9 cellular contexts compared by ENCODE assay signal in the genomic region with DNA sequence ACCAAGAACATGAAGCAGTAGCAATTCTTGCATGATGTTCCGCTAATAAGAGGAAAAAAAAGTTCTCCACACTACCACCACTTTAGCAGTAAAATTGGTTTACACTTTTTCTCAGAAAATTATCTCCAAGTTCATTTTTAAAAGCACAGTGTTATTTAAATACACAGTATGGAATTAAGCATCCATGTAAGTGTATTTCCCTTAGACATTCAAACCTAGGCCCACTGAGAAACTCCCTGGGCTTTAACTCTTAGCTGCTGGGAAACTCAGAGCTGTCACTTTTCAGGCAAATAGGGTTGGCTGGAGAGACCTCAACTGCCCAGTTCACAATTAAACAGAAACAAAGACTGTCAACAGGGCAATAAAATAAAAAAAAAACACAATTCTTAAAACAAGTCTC. TPM values are rescaled to one million over a fixed set of nuclear protein-coding genes. Genes with fewer than 3 reads are reported as not detected.
A peak's percentile ranks its signal among the peaks of the same experiment; 100 is the strongest.
DNase-seq lines count a peak whose midpoint lies in the region; ATAC-seq and TF ChIP-seq lines count a peak whose summit lies in the region.
"Had no signal": no experiment of that assay in that cellular context is flagged by ENCODE, and none has a peak within 500 bp of the region (broad histone marks: within the 10 kb centered on the region; RNA-seq: fewer than 3 reads in every experiment).

No MANE protein-coding gene starts in this region.

- H3K27ac Mint-ChIP-seq in CD4-positive, CD25-positive, alpha-beta regulatory T cell = peak overlapping the region in 2 of 3 donors; percentile 59 to 74
- H3K27ac Mint-ChIP-seq in endothelial cell (ENCODE audit: unreplicated experiment) = no peak overlapping the region

- no peak overlapping the region for H3K27ac ChIP-seq in CD4-positive, CD25-positive, alpha-beta regulatory T cell (ENCODE audit: insufficient read depth, low read length, poor library complexity, severe bottlenecking)
- peak overlapping the region in 1 of 2 donors; percentile 96 for H3K27ac ChIP-seq in ovary

- no peak for TF ChIP-seq POLR2A in ovary (IDR thresholded peaks at IDR 0.05)

- TF ChIP-seq CTCF in endothelial cell (IDR thresholded peaks at IDR 0.05; ENCODE audit: unreplicated experiment) (no peak), ovary (IDR thresholded peaks at IDR 0.05) (no peak)

- no peak for ATAC-seq in CD4-positive, CD25-positive, alpha-beta regulatory T cell (ENCODE audit: low read depth in 2 of 2)

- H3K36me3 Mint-ChIP-seq in CD4-positive, CD25-positive, alpha-beta regulatory T cell = no peaks in the 10 kb centered on the region
- H3K36me3 Mint-ChIP-seq in endothelial cell (ENCODE audit: low read depth, unreplicated experiment) = peaks cover 15% of the 10 kb centered on the region

- H3K9me3 ChIP-seq in CD4-positive, CD25-positive, alpha-beta regulatory T cell (ENCODE audit: control insufficient read depth in 2 of 2, low read length in 2 of 2) = no peaks in the 10 kb centered on the region
- no peaks in the 10 kb centered on the region for H3K9me3 ChIP-seq in ovary

- DNase-seq in CD4-positive, CD25-positive, alpha-beta regulatory T cell = no peak
- DNase-seq in NCI-H69 (lab: John Stamatoyannopoulos, UW) (peak; percentile 22), endothelial cell (ENCODE audit: low spot score) (no peak), ovary (no peak), UCSD-AML1 (lab: John Stamatoyannopoulos, UW; ENCODE audit: unreplicated experiment) (no peak), NCI-H1694 treated with DMSO at 0.1 percent for 48 hours (lab: John Stamatoyannopoulos, UW) (no peak)
- DNase-seq in stimulated activated CD4-positive, alpha-beta T cell treated with anti-CD3 and anti-CD28 coated beads, Interleukin-15, amount 100 ng/mL, for 24 hours = no peak
- no peak for DNase-seq in stimulated activated CD4-positive, alpha-beta T cell treated with anti-CD3 and anti-CD28 coated beads, Interleukin-2, amount 100 ng/mL, for 24 hours
- DNase-seq: aorta had no signal

- peaks cover 28 to 73% (median 50%) of the 10 kb centered on the region in 4 donors for H3K4me1 Mint-ChIP-seq in CD4-positive, CD25-positive, alpha-beta regulatory T cell
- H3K4me1 Mint-ChIP-seq in endothelial cell (ENCODE audit: unreplicated experiment) = peaks cover 58% of the 10 kb centered on the region

- 33 to 52% (median 48%) methylated on average over 1 of the region's 1 CpG for WGBS in ovary, 3 donors

- H3K4me3 Mint-ChIP-seq in CD4-positive, CD25-positive, alpha-beta regulatory T cell = peak overlapping the region; percentile 86 to 98 (median 94)
- peak overlapping the region; percentile 100 for H3K4me3 Mint-ChIP-seq in endothelial cell (ENCODE audit: unreplicated experiment)

- peaks cover 52% of the 10 kb centered on the region for H3K4me1 ChIP-seq in CD4-positive, CD25-positive, alpha-beta regulatory T cell (ENCODE audit: control insufficient read depth, insufficient read depth, low read length, poor library complexity, severe bottlenecking)
- peaks cover 6% of the 10 kb centered on the region for H3K4me1 ChIP-seq in ovary (ENCODE audit: insufficient read depth)

- peak overlapping the region; percentile 87 for H3K4me3 ChIP-seq in CD4-positive, CD25-positive, alpha-beta regulatory T cell (ENCODE audit: low read depth, low read length)
- H3K4me3 ChIP-seq in ovary = peak overlapping the region; percentile 20

- H3K27me3 Mint-ChIP-seq in CD4-positive, CD25-positive, alpha-beta regulatory T cell = no peaks in the 10 kb centered on the region
- peaks cover 19% of the 10 kb centered on the region for H3K27me3 Mint-ChIP-seq in endothelial cell (ENCODE audit: unreplicated experiment)

- H3K36me3 ChIP-seq in CD4-positive, CD25-positive, alpha-beta regulatory T cell (ENCODE audit: control insufficient read depth, insufficient read depth, low read length) = no peaks in the 10 kb centered on the region
- H3K36me3 ChIP-seq in ovary = no peaks in the 10 kb centered on the region

- no peaks in the 10 kb centered on the region for H3K27me3 ChIP-seq in CD4-positive, CD25-positive, alpha-beta regulatory T cell (ENCODE audit: control insufficient read depth, insufficient read depth, low read length)
- H3K27me3 ChIP-seq in ovary = no peaks in the 10 kb centered on the region

- intact Hi-C loops in ovary (cut with DNase I) = no loop called here

- H3K9me3 Mint-ChIP-seq in CD4-positive, CD25-positive, alpha-beta regulatory T cell = no peaks in the 10 kb centered on the region
- no peaks in the 10 kb centered on the region for H3K9me3 Mint-ChIP-seq in endothelial cell (ENCODE audit: unreplicated experiment)

- no peak for TF ChIP-seq EP300 in ovary (IDR thresholded peaks at IDR 0.05)

RNA-seq across cellular contexts. Expression of a gene that starts 2.7 kb away (rescaled TPM):
- total RNA-seq in CD4-positive, CD25-positive, alpha-beta regulatory T cell = 79.4 TPM
- polyA plus RNA-seq in CD4-positive, CD25-positive, alpha-beta regulatory T cell = 10 to 100 TPM in 3 of 4 donors, 1 to 10 TPM in 1; 8.5 to 20.5 (median 14.0) TPM
- 94.6 TPM for total RNA-seq in endothelial cell (ENCODE audit: unreplicated experiment)
- total RNA-seq in ovary = 10 to 100 TPM; 33.5 to 72.2 (median 54.0) TPM
- 10 to 100 TPM; 22.0 to 48.5 TPM for polyA plus RNA-seq in ovary
